13 cellular contexts compared by ENCODE assay signal in the genomic region with DNA sequence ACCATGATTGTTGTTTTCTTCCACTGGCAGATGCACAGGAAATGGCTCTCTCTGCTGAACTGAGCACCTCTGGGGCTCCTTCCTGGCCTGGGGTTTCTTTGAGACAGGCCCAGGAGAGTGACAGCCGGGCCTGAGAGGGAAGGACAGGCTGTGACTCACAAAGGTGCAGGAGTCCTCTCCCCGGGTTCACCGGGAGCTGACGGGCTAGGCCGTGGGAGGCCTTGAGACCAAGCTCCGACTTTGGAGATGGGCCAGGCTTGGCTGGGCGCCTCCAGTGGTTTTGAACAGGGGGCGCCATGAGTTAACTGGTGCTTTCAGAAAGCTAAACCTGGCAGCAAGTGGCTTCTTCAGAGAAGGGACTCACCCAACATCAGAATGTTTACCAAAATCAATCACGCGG.
DNase-seq lines count a peak whose midpoint lies in the region; ATAC-seq, FAIRE-seq and TF ChIP-seq lines count a peak whose summit lies in the region.
"Had no signal": no experiment of that assay in that cellular context is flagged by ENCODE, and none has a peak within 500 bp of the region (broad histone marks: within the 10 kb centered on the region; RNA-seq: fewer than 3 reads in every experiment).

No MANE protein-coding gene starts in this region.

- no peak for FAIRE-seq in kidney (lab: Jason Lieb, UNC)
- FAIRE-seq: frontal cortex had no signal

- H3K4me1 ChIP-seq in BLaER1 treated with 17β-estradiol and CSF1 and Interleukin-3, amounts not matched to agents 10 nM and 100 nM, result peaks cover 0 to 15% (median 8%) of the 10 kb centered on the region in 10 experiments; a peak in 15 of 20 replicates
- H3K4me1 ChIP-seq in kidney (ENCODE audit: control insufficient read depth in 1 of 2, insufficient read depth in 1 of 2, low read depth in 1 of 2, low read length in 2 of 2), result no peaks in the 10 kb centered on the region
- H3K4me1 ChIP-seq in left lung, result no peaks in the 10 kb centered on the region

- in situ Hi-C loops in SK-MEL-5 (cut with HindIII; ENCODE audit: low pct_unique_long_range_greater_than_20kb, low sequenced_read_pairs), result no loop called here

- peak overlapping the region in 9 of 11 experiments; percentile 21 to 60 (median 42); a peak in 14 of 22 replicates for H3K4me2 ChIP-seq in BLaER1 treated with 17β-estradiol and CSF1 and Interleukin-3, amounts not matched to agents 10 nM and 100 nM

- H3K9ac ChIP-seq in BLaER1 treated with 17β-estradiol and CSF1 and Interleukin-3, amounts not matched to agents 10 nM and 100 nM, result peak overlapping the region in 1 of 11 experiments; percentile 28; a peak in 1 of 22 replicates
- H3K9ac ChIP-seq in kidney (ENCODE audit: low read length in 2 of 2), result no peak overlapping the region

- no peak overlapping the region for H3K4me3 ChIP-seq in BLaER1 treated with 17β-estradiol and CSF1 and Interleukin-3, amounts not matched to agents 10 nM and 100 nM
- H3K4me3 ChIP-seq in H7 (ENCODE audit: insufficient read depth, low read depth, low read length) (no peak overlapping the region), kidney (ENCODE audit: low read length in 2 of 2) (no peak overlapping the region), left lung (no peak overlapping the region)

- no peak overlapping the region for H3K27ac ChIP-seq in BLaER1 treated with 17β-estradiol and CSF1 and Interleukin-3, amounts not matched to agents 10 nM and 100 nM
- H3K27ac ChIP-seq in kidney (ENCODE audit: low read depth in 2 of 2, low read length in 2 of 2) (no peak overlapping the region), left lung (no peak overlapping the region)

- H3K9me3 ChIP-seq in BLaER1 treated with 17β-estradiol and CSF1 and Interleukin-3, amounts not matched to agents 10 nM and 100 nM (replicated peaks in 1 of 11), result no peaks in the 10 kb centered on the region
- H3K9me3 ChIP-seq in kidney (ENCODE audit: control insufficient read depth in 1 of 2, low read length in 2 of 2) (no peaks in the 10 kb centered on the region), left lung (no peaks in the 10 kb centered on the region)

- no peaks in the 10 kb centered on the region for H3K36me3 ChIP-seq in BLaER1 treated with 17β-estradiol and CSF1 and Interleukin-3, amounts not matched to agents 10 nM and 100 nM
- no peaks in the 10 kb centered on the region for H3K36me3 ChIP-seq in H7 (replicated peaks; ENCODE audit: control insufficient read depth, insufficient read depth, low read length)
- H3K36me3 ChIP-seq in kidney (ENCODE audit: control insufficient read depth in 1 of 2, insufficient read depth in 2 of 2, low read length in 2 of 2), result no peaks in the 10 kb centered on the region
- H3K36me3 ChIP-seq in left lung, result no peaks in the 10 kb centered on the region

- no peaks in the 10 kb centered on the region for H4K20me1 ChIP-seq in BLaER1 treated with 17β-estradiol and CSF1 and Interleukin-3, amounts not matched to agents 10 nM and 100 nM

- no peak for TF ChIP-seq CTCF in kidney (IDR thresholded peaks at IDR 0.05; ENCODE audit: borderline replicate concordance, extremely low read depth, insufficient read depth)
- no peak for TF ChIP-seq CTCF in left lung (IDR thresholded peaks at IDR 0.05)

- DNase-seq in H7 (peak; percentile 86), SK-MEL-5 (ENCODE audit: low read depth, low spot score) (peak; percentile 35), kidney (peak; percentile 61), cortex of kidney (lab: John Stamatoyannopoulos, UW) (no peak), hippocampal formation (lab: John Stamatoyannopoulos, UW) (no peak), left lung (no peak), NCI-H526 treated with DMSO at 0.1 percent for 48 hours (lab: John Stamatoyannopoulos, UW) (no peak)
- DNase-seq: CD4-positive, alpha-beta T cell; effector CD4-positive, alpha-beta T cell; NCI-H2081 treated with DMSO at 0.1 percent for 48 hours had no signal

- no peak for ATAC-seq in left lung
- ATAC-seq: natural killer cell treated with Interleukin-12 subunit alpha and Interleukin-12 subunit beta and Interleukin-15 and Interleukin-18, amount 100 ng/mL, for 72 hours had no signal

- no peaks in the 10 kb centered on the region for H3K27me3 ChIP-seq in BLaER1 treated with 17β-estradiol and CSF1 and Interleukin-3, amounts not matched to agents 10 nM and 100 nM
- H3K27me3 ChIP-seq in H7 (ENCODE audit: control insufficient read depth, insufficient read depth, low read length) (no peaks in the 10 kb centered on the region), left lung (peaks cover 0 to 14% of the 10 kb centered on the region in 2 donors)

- intact Hi-C loops in kidney (cut with DNase I) (no loop called here), left lung (cut with DNase I) (no loop called here)

Comparison
In these comparisons a context has a peak if more than half of its experiments do, and no peak if none do; other contexts are left out.
1. DNase-seq: peak in H7 (single experiment), SK-MEL-5 (single experiment) and kidney (single experiment); none in cortex of kidney (single experiment), hippocampal formation (0 of 2), left lung (0 of 2) and NCI-H526 treated with DMSO at 0.1 percent for 48 hours (single experiment).